In genomic region chr19:40529093-40529954, GRCh38 we compare ENCODE assay signal across 8 cellular contexts. TPM values are rescaled to one million over a fixed set of nuclear protein-coding genes. Genes with fewer than 3 reads are reported as not detected.
DNase-seq lines count a peak whose midpoint lies in the region; ATAC-seq and TF ChIP-seq lines count a peak whose summit lies in the region.

No MANE protein-coding gene starts in this region.

- H3K4me1 Mint-ChIP-seq in stimulated activated naive CD8-positive, alpha-beta T cell treated with anti-CD3 and anti-CD28 coated beads, Interleukin-15, amount 100 ng/mL, for 72 hours: peaks cover 9% of the 10 kb centered on the region

- no peaks in the 10 kb centered on the region for H3F3A ChIP-seq in MM.1S (ENCODE audit: insufficient read depth, low read length)

- peak; percentile 93 for TF ChIP-seq CTCF in MM.1S (IDR thresholded peaks at IDR 0.05; ENCODE audit: low read length)

- no peaks in the 10 kb centered on the region for H3K9me2 ChIP-seq in MM.1S (replicated peaks; ENCODE audit: insufficient read depth, low read length)

- H3K4me3 Mint-ChIP-seq in stimulated activated naive CD8-positive, alpha-beta T cell treated with anti-CD3 and anti-CD28 coated beads, Interleukin-15, amount 100 ng/mL, for 72 hours: peak overlapping the region; percentile 64 to 70

- H2AFZ ChIP-seq in MM.1S (ENCODE audit: low read length): peak overlapping the region; percentile 91
- no peak overlapping the region for H2AFZ ChIP-seq in neuron (ENCODE audit: low read depth, low read length)

- peak overlapping the region; percentile 18; the same call in 1 of the 2 replicates for H3K9ac ChIP-seq in MM.1S (ENCODE audit: low read length)

- H3K79me2 ChIP-seq in MM.1S (ENCODE audit: low read length): no peaks in the 10 kb centered on the region

- peaks cover 7 to 10% of the 10 kb centered on the region in 2 donors for H3K9me3 Mint-ChIP-seq in stimulated activated naive CD8-positive, alpha-beta T cell treated with anti-CD3 and anti-CD28 coated beads, Interleukin-15, amount 100 ng/mL, for 72 hours

- no peaks in the 10 kb centered on the region for H3K36me3 ChIP-seq in MM.1S (replicated peaks; ENCODE audit: insufficient read depth, low read length)
- no peaks in the 10 kb centered on the region for H3K36me3 ChIP-seq in SJCRH30
- no peaks in the 10 kb centered on the region for H3K36me3 ChIP-seq in neuron (ENCODE audit: insufficient read depth, low read length)

- H3K4me3 ChIP-seq in MM.1S (ENCODE audit: low read length): peak overlapping the region; percentile 64
- H3K4me3 ChIP-seq in SJCRH30: peak overlapping the region; percentile 49
- peak overlapping the region; percentile 39 for H3K4me3 ChIP-seq in neuron (ENCODE audit: low read length)

- peak overlapping the region; percentile 94 for H3K4me2 ChIP-seq in MM.1S (ENCODE audit: low read depth, low read length)

- H3K4me1 ChIP-seq in MM.1S (ENCODE audit: low read length) (peaks cover 11% of the 10 kb centered on the region; the same call in 1 of the 2 replicates), SJCRH30 (0 out of 2 replicates have a peak, but pooled peaks cover 5% of the 10 kb centered on the region), neuron (ENCODE audit: insufficient read depth, low read length) (peaks cover 4% of the 10 kb centered on the region)

- no peak overlapping the region for H3K27ac Mint-ChIP-seq in stimulated activated naive CD8-positive, alpha-beta T cell treated with anti-CD3 and anti-CD28 coated beads, Interleukin-15, amount 100 ng/mL, for 72 hours

- peaks cover 18% of the 10 kb centered on the region for H3K27me3 ChIP-seq in MM.1S (replicated peaks; ENCODE audit: insufficient read depth, low read length)
- peaks cover 22% of the 10 kb centered on the region; the same call in 1 of the 2 replicates for H3K27me3 ChIP-seq in SJCRH30
- peaks cover 10% of the 10 kb centered on the region for H3K27me3 ChIP-seq in neuron (ENCODE audit: insufficient read depth, low read length)

- ATAC-seq in stimulated activated naive CD8-positive, alpha-beta T cell treated with anti-CD3 and anti-CD28 coated beads, Interleukin-15, amount 100 ng/mL, for 72 hours: peak; percentile 80

- H3K27me3 Mint-ChIP-seq in stimulated activated naive CD8-positive, alpha-beta T cell treated with anti-CD3 and anti-CD28 coated beads, Interleukin-15, amount 100 ng/mL, for 72 hours: peaks cover 41% of the 10 kb centered on the region

- peak; percentile 41 for DNase-seq in SIG-M5 treated with dmso at 0.1 percent for 504 hours (lab: John Stamatoyannopoulos, UW; ENCODE audit: unreplicated experiment)
- no peak for DNase-seq in SIG-M5 (lab: John Stamatoyannopoulos, UW)
- DNase-seq in MM.1S: peak; percentile 86
- DNase-seq in SJCRH30: peak; percentile 82 to 89
- DNase-seq in activated gamma-delta T cell treated with anti-CD3 and anti-CD28 coated beads, Interleukin-2, amount 50 U/mL, for 16 hours (ENCODE audit: low read depth): peak; percentile 79
- DNase-seq in foreskin melanocyte: peak; percentile 41
- DNase-seq in stimulated activated naive CD8-positive, alpha-beta T cell treated with anti-CD3 and anti-CD28 coated beads, Interleukin-15, amount 100 ng/mL, for 72 hours: peak; percentile 91 to 92

- H3K9me3 ChIP-seq in MM.1S (replicated peaks; ENCODE audit: insufficient read depth, low read length): no peaks in the 10 kb centered on the region
- H3K9me3 ChIP-seq in SJCRH30 (replicated peaks): no peaks in the 10 kb centered on the region
- no peaks in the 10 kb centered on the region for H3K9me3 ChIP-seq in neuron (ENCODE audit: low read length)

- H4K20me1 ChIP-seq in MM.1S (ENCODE audit: insufficient read depth, low read length): no peaks in the 10 kb centered on the region

- H3K27ac ChIP-seq in MM.1S (ENCODE audit: low read length) (no peak overlapping the region), SJCRH30 (no peak overlapping the region)

RNA-seq across cellular contexts. Expression of gene SHKBP1, which starts 47.3 kb away (rescaled TPM):
- 44.1 and 46.6 TPM in 2 replicates for total RNA-seq in SJCRH30 (2014; rRNA removed; shearing (Covaris generic))
